In genomic region chr3:15649341-15649740, GRCh38 we compare ENCODE assay signal across 17 cellular contexts.
"Had no signal": no experiment of that assay in that cellular context is flagged by ENCODE, and none has a peak within 500 bp of the region (broad histone marks: within the 10 kb centered on the region; RNA-seq: fewer than 3 reads in every experiment).

No MANE protein-coding gene starts in this region.

- H3K4me1 ChIP-seq: breast epithelium had no signal

- H3K9me3 ChIP-seq: breast epithelium, esophagus muscularis mucosa, thoracic aorta had no signal

- ATAC-seq: foreskin keratinocyte, left colon, sciatic nerve had no signal

- DNase-seq: activated B cell treated with CpG ODN at 0.5 μM for 24 hours; activated CD4-positive, alpha-beta T cell treated with anti-CD3 and anti-CD28 coated beads, Interleukin-2, amount 50 U/mL, for 1 hour; activated gamma-delta T cell; activated naive CD8-positive, alpha-beta T cell treated with anti-CD3 and anti-CD28 coated beads, Interleukin-2, amount 10 ng/mL, durations not matched to agents 7 days and 5 days; activated T-cell treated with anti-CD3 and anti-CD28 coated beads, Interleukin-2, amount 50 U/mL, for 24 hours; anterior cingulate cortex; foreskin keratinocyte; head of caudate nucleus; left colon; stimulated activated CD4-positive, alpha-beta T cell treated with anti-CD3 and anti-CD28 coated beads, Interleukin-12 subunit alpha, Interleukin-12 subunit beta, amount 100 ng/mL, for 4 hours; stimulated activated CD4-positive, alpha-beta T cell treated with anti-CD3 and anti-CD28 coated beads, Interleukin-2, amount 100 ng/mL, for 48 hours had no signal

- H3K27ac Mint-ChIP-seq: activated B cell treated with CpG ODN at 0.5 μM for 24 hours; activated naive CD8-positive, alpha-beta T cell treated with anti-CD3 and anti-CD28 coated beads, Interleukin-2, amount 10 ng/mL, durations not matched to agents 7 days and 5 days; activated T-cell treated with anti-CD3 and anti-CD28 coated beads, Interleukin-2, amount 50 U/mL, for 24 hours; memory B cell; stimulated activated naive CD8-positive, alpha-beta T cell treated with anti-CD3 and anti-CD28 coated beads, Interleukin-15, Interleukin-2, amounts not matched to agents 100 ng/mL and 50 ng/mL, for 24 hours had no signal

- H3K27me3 ChIP-seq: breast epithelium, esophagus muscularis mucosa, foreskin keratinocyte had no signal

- H3K4me3 Mint-ChIP-seq: activated B cell treated with CpG ODN at 0.5 μM for 24 hours; activated naive CD8-positive, alpha-beta T cell treated with anti-CD3 and anti-CD28 coated beads, Interleukin-2, amount 10 ng/mL, durations not matched to agents 7 days and 5 days; activated T-cell treated with anti-CD3 and anti-CD28 coated beads, Interleukin-2, amount 50 U/mL, for 24 hours; memory B cell; stimulated activated naive CD8-positive, alpha-beta T cell treated with anti-CD3 and anti-CD28 coated beads, Interleukin-15, Interleukin-2, amounts not matched to agents 100 ng/mL and 50 ng/mL, for 24 hours had no signal

- H3K4me3 ChIP-seq: breast epithelium, esophagus muscularis mucosa, thoracic aorta had no signal

- H3K9me3 Mint-ChIP-seq: activated B cell treated with CpG ODN at 0.5 μM for 24 hours, memory B cell had no signal

- H3K27me3 Mint-ChIP-seq: activated B cell treated with CpG ODN at 0.5 μM for 24 hours had no signal

- H3K27ac ChIP-seq: breast epithelium, esophagus muscularis mucosa, foreskin keratinocyte, thoracic aorta had no signal

- H3K36me3 ChIP-seq: breast epithelium, thoracic aorta had no signal
